Comparison of ENCODE assay signal across 34 cellular contexts in genomic region chr12:41777064-41777790, GRCh38.
"Had no signal": no experiment of that assay in that cellular context is flagged by ENCODE, and none has a peak within 500 bp of the region (broad histone marks: within the 10 kb centered on the region; RNA-seq: fewer than 3 reads in every experiment).

No MANE protein-coding gene starts in this region.

- H3K4me2 ChIP-seq: KMS-11 had no signal

- H3K36me3 Mint-ChIP-seq: activated CD8-positive, alpha-beta memory T cell treated with anti-CD3 and anti-CD28 coated beads, Interleukin-2, amount 10 ng/mL, durations not matched to agents 7 days and 5 days; activated naive CD4-positive, alpha-beta T cell treated with anti-CD3 and anti-CD28 coated beads, Interleukin-2, amount 10 ng/mL, durations not matched to agents 7 days and 5 days; activated naive CD8-positive, alpha-beta T cell had no signal

- H3K4me1 Mint-ChIP-seq: activated CD4-positive, alpha-beta memory T cell treated with anti-CD3 and anti-CD28 coated beads, Interleukin-2, amount 10 ng/mL, durations not matched to agents 7 days and 5 days; activated CD8-positive, alpha-beta memory T cell treated with anti-CD3 and anti-CD28 coated beads, Interleukin-2, amount 10 ng/mL, durations not matched to agents 7 days and 5 days; activated naive CD4-positive, alpha-beta T cell treated with anti-CD3 and anti-CD28 coated beads, Interleukin-2, amount 10 ng/mL, durations not matched to agents 7 days and 5 days; activated naive CD8-positive, alpha-beta T cell treated with anti-CD3 and anti-CD28 coated beads, Interleukin-2, amount 50 U/mL, for 24 hours had no signal

- H3K27me3 ChIP-seq: brain microvascular endothelial cell, SJSA1 had no signal

- H3K9ac ChIP-seq: KMS-11 had no signal

- H3K27ac Mint-ChIP-seq: activated CD4-positive, alpha-beta memory T cell treated with anti-CD3 and anti-CD28 coated beads, Interleukin-2, amount 10 ng/mL, durations not matched to agents 7 days and 5 days; activated CD8-positive, alpha-beta memory T cell treated with anti-CD3 and anti-CD28 coated beads, Interleukin-2, amount 10 ng/mL, durations not matched to agents 7 days and 5 days; activated naive CD4-positive, alpha-beta T cell treated with anti-CD3 and anti-CD28 coated beads, Interleukin-2, amount 10 ng/mL, durations not matched to agents 7 days and 5 days; activated naive CD8-positive, alpha-beta T cell; activated naive CD8-positive, alpha-beta T cell treated with anti-CD3 and anti-CD28 coated beads, Interleukin-2, amount 50 U/mL, for 24 hours had no signal

- ATAC-seq: activated CD8-positive, alpha-beta memory T cell treated with anti-CD3 and anti-CD28 coated beads, Interleukin-2, amount 10 ng/mL, durations not matched to agents 7 days and 5 days; activated naive CD8-positive, alpha-beta T cell treated with anti-CD3 and anti-CD28 coated beads, Interleukin-2, amount 50 U/mL, for 24 hours; Panc1 had no signal

- H3K4me3 Mint-ChIP-seq: activated CD4-positive, alpha-beta memory T cell treated with anti-CD3 and anti-CD28 coated beads, Interleukin-2, amount 10 ng/mL, durations not matched to agents 7 days and 5 days; activated CD8-positive, alpha-beta memory T cell treated with anti-CD3 and anti-CD28 coated beads, Interleukin-2, amount 10 ng/mL, durations not matched to agents 7 days and 5 days; activated naive CD4-positive, alpha-beta T cell treated with anti-CD3 and anti-CD28 coated beads, Interleukin-2, amount 10 ng/mL, durations not matched to agents 7 days and 5 days; activated naive CD8-positive, alpha-beta T cell; activated naive CD8-positive, alpha-beta T cell treated with anti-CD3 and anti-CD28 coated beads, Interleukin-2, amount 50 U/mL, for 24 hours had no signal

- H3K9me3 Mint-ChIP-seq: activated CD4-positive, alpha-beta memory T cell treated with anti-CD3 and anti-CD28 coated beads, Interleukin-2, amount 10 ng/mL, durations not matched to agents 7 days and 5 days; activated naive CD8-positive, alpha-beta T cell treated with anti-CD3 and anti-CD28 coated beads, Interleukin-2, amount 50 U/mL, for 24 hours had no signal

- H3K36me3 ChIP-seq: brain microvascular endothelial cell, SJSA1, WERI-Rb-1 had no signal

- DNase-seq: activated CD4-positive, alpha-beta memory T cell treated with anti-CD3 and anti-CD28 coated beads, Interleukin-2, amount 10 ng/mL, durations not matched to agents 7 days and 5 days; activated CD4-positive, alpha-beta T cell treated with anti-CD3 and anti-CD28 coated beads for 1 hour; activated CD4-positive, alpha-beta T cell treated with anti-CD3 and anti-CD28 coated beads for 48 hours; activated CD4-positive, CD25-positive, alpha-beta regulatory T cell; activated CD8-positive, alpha-beta memory T cell treated with anti-CD3 and anti-CD28 coated beads for 24 hours; activated CD8-positive, alpha-beta memory T cell treated with anti-CD3 and anti-CD28 coated beads, Interleukin-2, amount 10 ng/mL, durations not matched to agents 7 days and 5 days; activated CD8-positive, alpha-beta memory T cell treated with anti-CD3 and anti-CD28 coated beads, Interleukin-2, amount 50 U/mL, for 48 hours; activated effector memory CD4-positive, alpha-beta T cell treated with Interleukin-2 at 50 U/mL for 16 hours; activated naive CD4-positive, alpha-beta T cell treated with anti-CD3 and anti-CD28 coated beads, Interleukin-2, amount 10 ng/mL, durations not matched to agents 7 days and 5 days; activated naive CD8-positive, alpha-beta T cell treated with anti-CD3 and anti-CD28 coated beads, Interleukin-2, amount 50 U/mL, for 24 hours; activated T-cell treated with anti-CD3 and anti-CD28 coated beads, Interleukin-2, amount 50 U/mL, for 48 hours; anterior cingulate cortex; brain microvascular endothelial cell; central memory CD4-positive, alpha-beta T cell; NCI-H1092 treated with DMSO at 0.1 percent for 48 hours; NCI-H1417; NCI-H146; NCI-H187; NCI-H2029 treated with DMSO at 0.1 percent for 48 hours; NCI-H2171 treated with DMSO at 0.1 percent for 48 hours; NCI-H2227 treated with DMSO at 0.1 percent for 48 hours; NCI-H446 treated with DMSO at 0.1 percent for 48 hours; NCI-H524; NCI-H69; NCI-H82; RPMI8226; SHP77 treated with DMSO at 0.1 percent for 48 hours; SW 1271; T1000; WERI-Rb-1 had no signal

- H3K27ac ChIP-seq: brain microvascular endothelial cell, KMS-11, SJSA1, WERI-Rb-1 had no signal

- H3K27me3 Mint-ChIP-seq: activated CD4-positive, alpha-beta memory T cell treated with anti-CD3 and anti-CD28 coated beads, Interleukin-2, amount 10 ng/mL, durations not matched to agents 7 days and 5 days; activated CD8-positive, alpha-beta memory T cell treated with anti-CD3 and anti-CD28 coated beads, Interleukin-2, amount 10 ng/mL, durations not matched to agents 7 days and 5 days; activated naive CD4-positive, alpha-beta T cell treated with anti-CD3 and anti-CD28 coated beads, Interleukin-2, amount 10 ng/mL, durations not matched to agents 7 days and 5 days; activated naive CD8-positive, alpha-beta T cell had no signal

- H3K4me3 ChIP-seq: SJSA1 had no signal

- H3K9me3 ChIP-seq: SJSA1 had no signal

- H3K4me1 ChIP-seq: SJSA1 had no signal
